Comparison of ENCODE assay signal across 3 cellular contexts in the genomic region with DNA sequence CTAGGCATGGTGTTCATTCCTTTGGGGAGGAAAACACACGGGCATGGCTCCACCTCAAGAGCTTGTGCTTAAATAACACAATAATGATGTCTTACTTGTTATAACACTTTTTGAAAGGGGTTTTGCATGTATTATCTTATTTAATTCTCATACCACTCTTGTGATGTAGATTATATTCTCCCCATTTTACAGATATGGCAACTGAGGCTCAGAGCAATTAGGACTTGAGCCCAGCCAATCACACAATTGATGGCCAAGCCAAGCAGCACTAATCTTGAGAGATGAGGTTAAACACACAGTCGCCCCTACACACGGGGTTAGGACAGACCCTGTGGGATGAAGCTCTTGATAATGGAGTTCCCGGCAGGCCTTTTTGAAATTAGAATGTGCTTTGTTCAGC.
"Had no signal": no experiment of that assay in that cellular context is flagged by ENCODE, and none has a peak within 500 bp of the region (broad histone marks: within the 10 kb centered on the region; RNA-seq: fewer than 3 reads in every experiment).

No MANE protein-coding gene starts in this region.

- H3K9me3 Mint-ChIP-seq: HFFc6 had no signal

- H3K27ac ChIP-seq: HL-60 had no signal

- H3K9me3 ChIP-seq: HAP-1 had no signal

- H3K4me3 ChIP-seq: HAP-1 had no signal

- H3K4me1 ChIP-seq: HAP-1 had no signal
